Comparison of ENCODE assay signal across 8 cellular contexts in genomic region chr5:139647406-139648204, GRCh38. TPM values are rescaled to one million over a fixed set of nuclear protein-coding genes. Genes with fewer than 3 reads are reported as not detected.
DNase-seq lines count a peak whose midpoint lies in the region; ATAC-seq, FAIRE-seq and TF ChIP-seq lines count a peak whose summit lies in the region.

No MANE protein-coding gene starts in this region.

- CTCF ChIA-PET in CD8-positive, alpha-beta memory T cell (lab: Charles Lee): interaction anchor here (0.8 to 5.2 kb wide), 8 partner anchors 11 to 137 kb away, joined by 3 to 58 read pairs (median 8); no protein-coding TSS in a partner anchor

- peaks cover 44 to 66% (median 45%) of the 10 kb centered on the region in 3 donors for H3K4me1 Mint-ChIP-seq in CD8-positive, alpha-beta memory T cell

- no peak for ATAC-seq in HG03521 (IDR thresholded peaks at IDR 0.05; ENCODE audit: unreplicated experiment)

- H3K9me3 Mint-ChIP-seq in CD8-positive, alpha-beta memory T cell: no peaks in the 10 kb centered on the region

- WGBS in esophagus, 2 donors: 18 to 19% methylated on average over 48 of the region's 48 CpGs
- WGBS in ovary, 3 donors: 8 to 12% (median 9%) methylated on average over 33 to 48 of the region's 48 CpGs

- peak overlapping the region; percentile 67 for H3K9ac ChIP-seq in NT2/D1 (ENCODE audit: insufficient read length, low read depth)

- H3K9me3 ChIP-seq in CD8-positive, alpha-beta memory T cell (ENCODE audit: low read length): no peaks in the 10 kb centered on the region
- H3K9me3 ChIP-seq in NT2/D1 (ENCODE audit: insufficient read depth, low read length): no peaks in the 10 kb centered on the region
- no peaks in the 10 kb centered on the region for H3K9me3 ChIP-seq in esophagus (ENCODE audit: control insufficient read depth in 2 of 2, insufficient read depth in 1 of 2, low read depth in 1 of 2, low read length in 1 of 2)
- no peaks in the 10 kb centered on the region for H3K9me3 ChIP-seq in ovary

- peak in 1 of 5 donors; percentile 28 for DNase-seq in CD8-positive, alpha-beta memory T cell
- DNase-seq in NT2/D1 (ENCODE audit: low read depth, low spot score): no peak
- DNase-seq in ovary: peak in 2 of 5 donors; percentile 17
- no peak for DNase-seq in caudate nucleus (lab: John Stamatoyannopoulos, UW)
- DNase-seq in frontal cortex (ENCODE audit: low spot score in 2 of 2): no peak
- no peak for DNase-seq in mucosa of gallbladder (ENCODE audit: low spot score)

- TF ChIP-seq EP300 in ovary (IDR thresholded peaks at IDR 0.05): no peak

- TF ChIP-seq POLR2A in ovary (IDR thresholded peaks at IDR 0.05): no peak

- FAIRE-seq in frontal cortex (lab: Jason Lieb, UNC): no peak

- no peak overlapping the region for H3K4me3 ChIP-seq in CD8-positive, alpha-beta memory T cell (ENCODE audit: low read length)
- H3K4me3 ChIP-seq in NT2/D1 (ENCODE audit: insufficient read length, low read depth) (peak overlapping the region; percentile 46), esophagus (ENCODE audit: low read depth in 1 of 2, low read length in 2 of 2) (peak overlapping the region; percentile 65 to 74), ovary (peak overlapping the region; percentile 49)

- no peak for TF ChIP-seq CTCF in ovary (IDR thresholded peaks at IDR 0.05)

- peaks cover 39% of the 10 kb centered on the region for H3K27me3 ChIP-seq in CD8-positive, alpha-beta memory T cell (ENCODE audit: insufficient read depth, low read length, poor library complexity, severe bottlenecking)
- H3K27me3 ChIP-seq in NT2/D1 (ENCODE audit: insufficient read depth, insufficient read length) (peaks cover 27% of the 10 kb centered on the region), esophagus (ENCODE audit: control insufficient read depth in 1 of 2, insufficient read depth in 2 of 2, low read length in 2 of 2) (peaks cover 0 to 3% of the 10 kb centered on the region in 2 donors), ovary (no peaks in the 10 kb centered on the region)

- peaks cover 47% of the 10 kb centered on the region for H3K4me1 ChIP-seq in CD8-positive, alpha-beta memory T cell (ENCODE audit: insufficient read depth, low read length)
- H3K4me1 ChIP-seq in NT2/D1 (ENCODE audit: insufficient read depth, insufficient read length) (peaks cover 18% of the 10 kb centered on the region), esophagus (ENCODE audit: control insufficient read depth in 2 of 2, insufficient read depth in 2 of 2, low read length in 1 of 2) (peaks cover 9 to 27% of the 10 kb centered on the region in 2 donors), ovary (ENCODE audit: insufficient read depth) (peaks cover 9% of the 10 kb centered on the region)

- H3K27ac ChIP-seq in CD8-positive, alpha-beta memory T cell (ENCODE audit: low read depth, low read length): peak overlapping the region; percentile 38
- H3K27ac ChIP-seq in esophagus (ENCODE audit: low read depth in 2 of 2, low read length in 1 of 2) (peak overlapping the region in 1 of 2 donors; percentile 16), ovary (no peak overlapping the region), caudate nucleus (ENCODE audit: low read depth, low read length) (no peak overlapping the region)

- intact Hi-C loops in ovary (cut with DNase I): loop anchor here in 1 of 4 donors (5.0 kb wide), 1 partner anchor 45 kb away; no protein-coding TSS in a partner anchor

- peaks cover 0 to 3% (median 0%) of the 10 kb centered on the region in 3 donors for H3K36me3 Mint-ChIP-seq in CD8-positive, alpha-beta memory T cell

- H3K36me3 ChIP-seq in CD8-positive, alpha-beta memory T cell (ENCODE audit: insufficient read depth, low read length): no peaks in the 10 kb centered on the region
- H3K36me3 ChIP-seq in NT2/D1 (ENCODE audit: insufficient read depth, insufficient read length, low read length): no peaks in the 10 kb centered on the region
- no peaks in the 10 kb centered on the region for H3K36me3 ChIP-seq in esophagus (ENCODE audit: control insufficient read depth in 2 of 2, insufficient read depth in 2 of 2, low read length in 1 of 2)
- H3K36me3 ChIP-seq in ovary: no peaks in the 10 kb centered on the region

- POLR2A ChIA-PET in CD8-positive, alpha-beta memory T cell (lab: Charles Lee): interaction anchor here (1.1 to 2.8 kb wide), 4 partner anchors 11 to 166 kb away, joined by 3 to 57 read pairs (median 8); no protein-coding TSS in a partner anchor

- peak overlapping the region; percentile 61 to 84 (median 77) for H3K4me3 Mint-ChIP-seq in CD8-positive, alpha-beta memory T cell

- peak overlapping the region in 3 of 8 donors; percentile 42 to 76 (median 76) for H3K27ac Mint-ChIP-seq in CD8-positive, alpha-beta memory T cell

- peaks cover 11 to 21% of the 10 kb centered on the region in 2 donors for H3K27me3 Mint-ChIP-seq in CD8-positive, alpha-beta memory T cell

RNA-seq across cellular contexts. Expression of gene CXXC5, which starts 0.5 kb away (rescaled TPM):
- total RNA-seq in CD8-positive, alpha-beta memory T cell: 1 to 10 TPM; 2.1 to 3.1 TPM
- 67.0 TPM for polyA plus RNA-seq in CD8-positive, alpha-beta memory T cell
- polyA plus RNA-seq in esophagus (10 to 100 TPM; 21.9 to 27.8 TPM), ovary (10 to 100 TPM in 1 of 2 donors, 1 to 10 TPM in 1; 7.0 to 28.2 TPM)
- total RNA-seq in ovary (10 to 100 TPM in 2 of 7 donors, 1 to 10 TPM in 5; 4.4 to 35.7 (median 8.7) TPM), frontal cortex (38.7 TPM), mucosa of gallbladder (71.7 TPM)
